ENCODE assay signal across 18 cellular contexts in the genomic region with DNA sequence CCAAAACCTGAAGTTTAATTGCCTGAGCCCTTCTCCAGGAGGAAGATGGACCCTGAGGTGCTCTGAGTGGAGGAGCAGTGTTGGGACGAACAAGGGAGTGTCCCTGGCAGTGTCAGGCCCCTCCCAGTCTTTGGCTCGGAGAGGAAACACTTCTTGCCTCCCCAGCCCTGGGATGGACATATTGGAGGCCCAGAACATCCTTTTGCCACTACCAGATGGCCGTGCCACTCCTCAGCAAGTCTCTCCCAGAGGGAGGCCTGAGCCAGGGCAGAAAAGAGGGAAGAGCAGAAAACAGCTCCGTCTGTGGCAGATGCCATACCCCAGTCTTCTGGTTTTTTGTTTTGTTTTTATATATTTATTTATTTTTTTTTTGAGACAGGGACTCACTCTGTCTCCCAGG.
"Had no signal": no experiment of that assay in that cellular context is flagged by ENCODE, and none has a peak within 500 bp of the region (broad histone marks: within the 10 kb centered on the region; RNA-seq: fewer than 3 reads in every experiment).

No MANE protein-coding gene starts in this region.

- H3K36me3 Mint-ChIP-seq: naive thymus-derived CD8-positive, alpha-beta T cell had no signal

- H3K9me3 Mint-ChIP-seq: neural crest cell had no signal

- H3K4me1 ChIP-seq: heart left ventricle, stomach, transverse colon had no signal

- H3K27ac Mint-ChIP-seq: naive thymus-derived CD8-positive, alpha-beta T cell had no signal

- DNase-seq: cortex of kidney; effector CD8-positive, alpha-beta T cell; foreskin melanocyte; heart left ventricle; hypothalamus; islet precursor cell; mucosa of descending colon; naive thymus-derived CD8-positive, alpha-beta T cell; stimulated activated CD4-positive, alpha-beta T cell treated with anti-CD3 and anti-CD28 coated beads, Interleukin-2, amount 100 ng/mL, for 24 hours; stimulated activated naive CD4-positive, alpha-beta T cell; stomach; transverse colon had no signal

- H3K4me3 Mint-ChIP-seq: naive thymus-derived CD8-positive, alpha-beta T cell; neural crest cell had no signal

- H3K36me3 ChIP-seq: heart left ventricle, stomach, thoracic aorta, transverse colon had no signal

- H3K27ac ChIP-seq: heart left ventricle, skin epidermis, stomach, thoracic aorta, transverse colon had no signal

- ATAC-seq: heart left ventricle; left lobe of liver; mucosa of descending colon; naive thymus-derived CD8-positive, alpha-beta T cell; sciatic nerve had no signal

- H3K4me3 ChIP-seq: dorsolateral prefrontal cortex, heart left ventricle, mucosa of descending colon, skin epidermis, stomach, thoracic aorta, transverse colon had no signal
